16 cellular contexts compared by ENCODE assay signal in the genomic region with DNA sequence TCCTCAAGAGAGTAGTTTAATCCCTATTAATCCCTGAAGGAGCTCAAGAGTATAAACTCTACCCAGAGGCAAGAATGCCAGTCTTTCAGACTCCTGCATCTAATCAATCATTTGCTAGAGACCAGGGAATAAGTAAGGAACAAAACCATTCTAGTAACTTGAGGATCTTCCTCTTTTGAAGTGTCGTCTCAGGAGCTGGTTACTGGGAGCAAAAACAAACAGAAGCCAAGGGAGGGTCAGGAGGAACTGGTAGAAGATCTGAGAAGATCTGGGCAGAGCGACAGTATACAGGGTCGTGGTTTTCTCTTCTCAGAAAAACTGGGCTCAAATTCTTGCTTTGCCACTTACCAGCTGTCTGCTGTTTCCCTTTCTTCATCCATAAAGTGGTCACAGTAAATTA.
DNase-seq lines count a peak whose midpoint lies in the region; ATAC-seq, FAIRE-seq and TF ChIP-seq lines count a peak whose summit lies in the region.
"Had no signal": no experiment of that assay in that cellular context is flagged by ENCODE, and none has a peak within 500 bp of the region (broad histone marks: within the 10 kb centered on the region; RNA-seq: fewer than 3 reads in every experiment).

No MANE protein-coding gene starts in this region.

- H3K27me3 ChIP-seq in bronchial epithelial cell (ENCODE audit: control insufficient read depth, insufficient read depth, low read length) = no peaks in the 10 kb centered on the region
- H3K27me3 ChIP-seq: tibial nerve had no signal

- no peak for TF ChIP-seq CTCF in bronchial epithelial cell (IDR thresholded peaks at IDR 0.05; ENCODE audit: insufficient read depth, low read length, severe bottlenecking)

- H3K4me3 ChIP-seq in bronchial epithelial cell (ENCODE audit: low read depth, low read length) = no peak overlapping the region
- H3K4me3 ChIP-seq: coronary artery, tibial nerve had no signal

- H3K36me3 ChIP-seq in bronchial epithelial cell (ENCODE audit: control insufficient read depth, insufficient read depth, low read length) = no peaks in the 10 kb centered on the region
- H3K36me3 ChIP-seq: tibial nerve had no signal

- DNase-seq in SIG-M5 treated with dmso at 0.1 percent for 504 hours (lab: John Stamatoyannopoulos, UW; ENCODE audit: unreplicated experiment) (peak; percentile 56), SIG-M5 (lab: John Stamatoyannopoulos, UW) (no peak), NOMO-1 treated with DMSO at 0.1 percent for 48 hours (lab: John Stamatoyannopoulos, UW; ENCODE audit: unreplicated experiment) (peak; percentile 51), bronchial epithelial cell (ENCODE audit: low read depth) (no peak), pons (ENCODE audit: low spot score) (peak; percentile 38)
- no peak for DNase-seq in activated CD4-positive, CD25-positive, alpha-beta regulatory T cell treated with anti-CD3 and anti-CD28 coated beads, Interleukin-2, amount 50 U/mL, for 72 hours
- DNase-seq: activated B cell treated with CpG ODN at 0.5 μM for 24 hours; CD4-positive, CD25-positive, alpha-beta regulatory T cell; immature natural killer cell; NCI-H1105; SW 1271 had no signal

- FAIRE-seq in bronchial epithelial cell (lab: Jason Lieb, UNC) = peak; percentile 28

- no peak for TF ChIP-seq POLR2A in GM18505 (IDR thresholded peaks at IDR 0.05; ENCODE audit: borderline replicate concordance, extremely low read depth, insufficient read depth, insufficient read length)

- no peak for ATAC-seq in HG03342 (IDR thresholded peaks at IDR 0.05; ENCODE audit: unreplicated experiment)
- no peak for ATAC-seq in GM18505 (IDR thresholded peaks at IDR 0.05; ENCODE audit: unreplicated experiment)
- ATAC-seq: stimulated activated effector memory CD8-positive, alpha-beta T cell treated with anti-CD3 and anti-CD28 coated beads, Interleukin-12 subunit alpha, Interleukin-12 subunit beta, amount 100 ng/mL, for 72 hours had no signal

Comparison
In these comparisons a context has a peak if more than half of its experiments do, and no peak if none do; other contexts are left out.
1. DNase-seq: peak in SIG-M5 treated with dmso at 0.1 percent for 504 hours (single experiment), NOMO-1 treated with DMSO at 0.1 percent for 48 hours (single experiment) and pons (single experiment); none in SIG-M5 (single experiment), bronchial epithelial cell (single experiment) and activated CD4-positive, CD25-positive, alpha-beta regulatory T cell treated with anti-CD3 and anti-CD28 coated beads, Interleukin-2, amount 50 U/mL, for 72 hours (single experiment).